8 cellular contexts compared by ENCODE assay signal in genomic region chr6:42104095-42104806, GRCh38. TPM values are rescaled to one million over a fixed set of nuclear protein-coding genes. Genes with fewer than 3 reads are reported as not detected.
A peak's percentile ranks its signal among the peaks of the same experiment; 100 is the strongest.
DNase-seq lines count a peak whose midpoint lies in the region; ATAC-seq and TF ChIP-seq lines count a peak whose summit lies in the region.

No MANE protein-coding gene starts in this region.

- peak; percentile 50 for ATAC-seq in HG03442 (IDR thresholded peaks at IDR 0.05; ENCODE audit: unreplicated experiment)

- TF ChIP-seq CTCF in GM12864 (IDR thresholded peaks at IDR 0.05; ENCODE audit: low read depth, low read length, missing control alignments): peak; percentile 96

- peak overlapping the region; percentile 53 for H3K4me3 ChIP-seq in GM12864 (ENCODE audit: low read depth, low read length)

- DNase-seq in GM12864 (ENCODE audit: low read depth): peak; percentile 43
- DNase-seq in activated CD4-positive, alpha-beta T cell treated with anti-CD3 and anti-CD28 coated beads for 48 hours: peak; percentile 87
- DNase-seq in dermis microvascular lymphatic vessel endothelial cell (ENCODE audit: low read depth in 2 of 2): peak; percentile 14 to 63
- peak; percentile 54 to 58 for DNase-seq in lung microvascular endothelial cell (ENCODE audit: low read depth in 2 of 2)
- peak; percentile 53 for DNase-seq in stimulated activated CD8-positive, alpha-beta memory T cell treated with anti-CD3 and anti-CD28 coated beads, Interleukin-15, amount 100 ng/mL, for 24 hours (ENCODE audit: low read depth)
- DNase-seq in SHP77 (lab: John Stamatoyannopoulos, UW): no peak
- no peak for DNase-seq in A172 (ENCODE audit: low spot score)

RNA-seq across cellular contexts. Expression of gene C6orf132, which starts 38.2 kb away (rescaled TPM):
- total RNA-seq in dermis microvascular lymphatic vessel endothelial cell (under 0.01 TPM in 2 replicates), lung microvascular endothelial cell (under 0.01 TPM in 2 replicates)
- total RNA-seq in A172 (2014; rRNA removed; shearing (Covaris generic)): 0.02 TPM in 1 of 2 replicates, not detected in the other

RNA-seq across cellular contexts. Expression of gene TAF8, which starts 53.9 kb away (rescaled TPM):
- total RNA-seq in dermis microvascular lymphatic vessel endothelial cell (14.9 and 17.7 TPM in 2 replicates), lung microvascular endothelial cell (12.2 and 16.9 TPM in 2 replicates)
- 14.5 and 20.4 TPM in 2 replicates for total RNA-seq in A172 (2014; rRNA removed; shearing (Covaris generic))

Comparison
In these comparisons a context has a peak if more than half of its experiments do, and no peak if none do; other contexts are left out.
1. DNase-seq: peak in GM12864 (single experiment), activated CD4-positive, alpha-beta T cell treated with anti-CD3 and anti-CD28 coated beads for 48 hours (single experiment), dermis microvascular lymphatic vessel endothelial cell (2 of 2), lung microvascular endothelial cell (2 of 2) and stimulated activated CD8-positive, alpha-beta memory T cell treated with anti-CD3 and anti-CD28 coated beads, Interleukin-15, amount 100 ng/mL, for 24 hours (single experiment); none in SHP77 (0 of 2) and A172 (single experiment).